Comparison of ENCODE assay signal across 25 cellular contexts in genomic region chr2:61327173-61327572, GRCh38.
DNase-seq lines count a peak whose midpoint lies in the region; ATAC-seq and TF ChIP-seq lines count a peak whose summit lies in the region.
"Had no signal": no experiment of that assay in that cellular context is flagged by ENCODE, and none has a peak within 500 bp of the region (broad histone marks: within the 10 kb centered on the region; RNA-seq: fewer than 3 reads in every experiment).

No MANE protein-coding gene starts in this region.

- intact Hi-C loops in activated CD4-positive, alpha-beta T cell treated with anti-CD3 and anti-CD28 coated beads for 36 hours (cut with DNase I, micrococcal nuclease): loop anchor here in 1 of 2 experiments (5.0 kb wide), 1 partner anchor 145 kb away; the partner anchor contains the start of gene USP34
- intact Hi-C loops in natural killer cell (cut with micrococcal nuclease): no loop called here
- intact Hi-C loops in activated CD8-positive, alpha-beta T cell treated with anti-CD3 and anti-CD28 coated beads for 36 hours (cut with micrococcal nuclease): no loop called here

- no peaks in the 10 kb centered on the region for H3K27me3 Mint-ChIP-seq in activated CD4-positive, alpha-beta T cell treated with anti-CD3 and anti-CD28 coated beads for 36 hours
- no peaks in the 10 kb centered on the region for H3K27me3 Mint-ChIP-seq in natural killer cell (ENCODE audit: low read depth in 2 of 2)
- H3K27me3 Mint-ChIP-seq in natural killer cell treated with Interleukin-12 subunit alpha and Interleukin-12 subunit beta and Interleukin-15 and Interleukin-18, amount 100 ng/mL, for 72 hours: no peaks in the 10 kb centered on the region
- no peaks in the 10 kb centered on the region for H3K27me3 Mint-ChIP-seq in activated CD8-positive, alpha-beta T cell treated with anti-CD3 and anti-CD28 coated beads for 36 hours
- H3K27me3 Mint-ChIP-seq: central memory CD8-positive, alpha-beta T cell; naive thymus-derived CD8-positive, alpha-beta T cell; type B pancreatic cell had no signal

- no peak overlapping the region for H3K4me3 Mint-ChIP-seq in activated CD4-positive, alpha-beta T cell treated with anti-CD3 and anti-CD28 coated beads for 36 hours
- no peak overlapping the region for H3K4me3 Mint-ChIP-seq in natural killer cell
- H3K4me3 Mint-ChIP-seq in natural killer cell treated with Interleukin-12 subunit alpha and Interleukin-12 subunit beta and Interleukin-15 and Interleukin-18, amount 100 ng/mL, for 72 hours: no peak overlapping the region
- no peak overlapping the region for H3K4me3 Mint-ChIP-seq in activated CD8-positive, alpha-beta T cell treated with anti-CD3 and anti-CD28 coated beads for 36 hours
- H3K4me3 Mint-ChIP-seq: central memory CD8-positive, alpha-beta T cell; mesothelial cell of epicardium; naive thymus-derived CD8-positive, alpha-beta T cell; type B pancreatic cell had no signal

- CTCF ChIA-PET in activated CD4-positive, alpha-beta T cell treated with anti-CD3 and anti-CD28 coated beads for 36 hours (lab: Charles Lee): no interaction called here
- CTCF ChIA-PET in activated CD8-positive, alpha-beta T cell treated with anti-CD3 and anti-CD28 coated beads for 36 hours (lab: Charles Lee): interaction anchor here (1.2 kb wide), 1 partner anchor 39 kb away, joined by 3 read pairs; no protein-coding TSS in a partner anchor

- no peaks in the 10 kb centered on the region for H3K9me3 Mint-ChIP-seq in activated CD4-positive, alpha-beta T cell treated with anti-CD3 and anti-CD28 coated beads for 36 hours (ENCODE audit: low read depth)
- H3K9me3 Mint-ChIP-seq in natural killer cell: no peaks in the 10 kb centered on the region
- no peaks in the 10 kb centered on the region for H3K9me3 Mint-ChIP-seq in natural killer cell treated with Interleukin-12 subunit alpha and Interleukin-12 subunit beta and Interleukin-15 and Interleukin-18, amount 100 ng/mL, for 72 hours
- no peaks in the 10 kb centered on the region for H3K9me3 Mint-ChIP-seq in activated CD8-positive, alpha-beta T cell treated with anti-CD3 and anti-CD28 coated beads for 36 hours
- H3K9me3 Mint-ChIP-seq: central memory CD8-positive, alpha-beta T cell; mesothelial cell of epicardium; naive thymus-derived CD8-positive, alpha-beta T cell; type B pancreatic cell had no signal

- DNase-seq in activated CD4-positive, alpha-beta T cell treated with anti-CD3 and anti-CD28 coated beads for 36 hours: no peak
- no peak for DNase-seq in activated CD4-positive, alpha-beta T cell treated with anti-CD3 and anti-CD28 coated beads, Interleukin-2, amount 50 U/mL, for 1 hour
- no peak for DNase-seq in natural killer cell
- DNase-seq in natural killer cell treated with Interleukin-12 subunit alpha and Interleukin-12 subunit beta and Interleukin-15 and Interleukin-18, amount 100 ng/mL, for 72 hours (ENCODE audit: low spot score): no peak
- DNase-seq in activated CD8-positive, alpha-beta T cell treated with anti-CD3 and anti-CD28 coated beads for 36 hours: no peak
- DNase-seq in NCI-H446 treated with DMSO at 0.1 percent for 48 hours (lab: John Stamatoyannopoulos, UW): no peak
- no peak for DNase-seq in HPDE6-E6E7 (ENCODE audit: extremely low spot score)
- DNase-seq: 8988T; activated CD4-positive, alpha-beta T cell treated with anti-CD3 and anti-CD28 coated beads, Interleukin-2, amount 50 U/mL, for 4 hours; AML-193; aorta; COR-L47; DND-41; dorsolateral prefrontal cortex; head of caudate nucleus; IMR-90; naive thymus-derived CD8-positive, alpha-beta T cell; NCI-H1417 treated with DMSO at 0.1 percent for 48 hours; NCI-H2107; NCI-H510A; Peyer's patch had no signal

- POLR2A ChIA-PET in activated CD4-positive, alpha-beta T cell treated with anti-CD3 and anti-CD28 coated beads for 36 hours (lab: Charles Lee): no interaction called here
- POLR2A ChIA-PET in activated CD8-positive, alpha-beta T cell treated with anti-CD3 and anti-CD28 coated beads for 36 hours (lab: Charles Lee): interaction anchor here (0.6 kb wide), 1 partner anchor 28 kb away, joined by 4 read pairs; no protein-coding TSS in a partner anchor

- no peak for TF ChIP-seq CTCF in natural killer cell (IDR thresholded peaks at IDR 0.05)
- no peak for TF ChIP-seq CTCF in activated CD8-positive, alpha-beta T cell treated with anti-CD3 and anti-CD28 coated beads for 36 hours (IDR thresholded peaks at IDR 0.05)

- H3K27ac Mint-ChIP-seq in activated CD4-positive, alpha-beta T cell treated with anti-CD3 and anti-CD28 coated beads for 36 hours: peak overlapping the region; percentile 52
- peak overlapping the region; percentile 36 to 39 for H3K27ac Mint-ChIP-seq in natural killer cell
- peak overlapping the region in 1 of 2 donors; percentile 50 for H3K27ac Mint-ChIP-seq in natural killer cell treated with Interleukin-12 subunit alpha and Interleukin-12 subunit beta and Interleukin-15 and Interleukin-18, amount 100 ng/mL, for 72 hours
- H3K27ac Mint-ChIP-seq in activated CD8-positive, alpha-beta T cell treated with anti-CD3 and anti-CD28 coated beads for 36 hours: no peak overlapping the region
- H3K27ac Mint-ChIP-seq: type B pancreatic cell had no signal

- peak; percentile 42 for ATAC-seq in activated CD4-positive, alpha-beta T cell treated with anti-CD3 and anti-CD28 coated beads for 36 hours
- ATAC-seq in natural killer cell (peak in 1 of 3 donors; percentile 43), HG02610 (IDR thresholded peaks at IDR 0.05; ENCODE audit: unreplicated experiment) (no peak)
- ATAC-seq in natural killer cell treated with Interleukin-12 subunit alpha and Interleukin-12 subunit beta and Interleukin-15 and Interleukin-18, amount 100 ng/mL, for 72 hours: no peak
- ATAC-seq in activated CD8-positive, alpha-beta T cell treated with anti-CD3 and anti-CD28 coated beads for 36 hours: peak; percentile 58
- ATAC-seq: naive thymus-derived CD8-positive, alpha-beta T cell had no signal

- peaks cover 38% of the 10 kb centered on the region for H3K36me3 Mint-ChIP-seq in activated CD4-positive, alpha-beta T cell treated with anti-CD3 and anti-CD28 coated beads for 36 hours (ENCODE audit: low read depth)
- H3K36me3 Mint-ChIP-seq in natural killer cell: peaks cover 7% of the 10 kb centered on the region
- peaks cover 20% of the 10 kb centered on the region for H3K36me3 Mint-ChIP-seq in natural killer cell treated with Interleukin-12 subunit alpha and Interleukin-12 subunit beta and Interleukin-15 and Interleukin-18, amount 100 ng/mL, for 72 hours
- H3K36me3 Mint-ChIP-seq in activated CD8-positive, alpha-beta T cell treated with anti-CD3 and anti-CD28 coated beads for 36 hours (ENCODE audit: low read depth): peaks cover 23% of the 10 kb centered on the region

- peaks cover 19% of the 10 kb centered on the region for H3K4me1 Mint-ChIP-seq in activated CD4-positive, alpha-beta T cell treated with anti-CD3 and anti-CD28 coated beads for 36 hours
- peaks cover 7 to 8% of the 10 kb centered on the region in 2 donors for H3K4me1 Mint-ChIP-seq in natural killer cell
- H3K4me1 Mint-ChIP-seq in natural killer cell treated with Interleukin-12 subunit alpha and Interleukin-12 subunit beta and Interleukin-15 and Interleukin-18, amount 100 ng/mL, for 72 hours (ENCODE audit: low read depth in 2 of 2): peaks cover 3 to 9% of the 10 kb centered on the region in 2 donors
- H3K4me1 Mint-ChIP-seq in activated CD8-positive, alpha-beta T cell treated with anti-CD3 and anti-CD28 coated beads for 36 hours (ENCODE audit: low read depth): peaks cover 19% of the 10 kb centered on the region

Comparison
In these comparisons a context has a peak if more than half of its experiments do, and no peak if none do; other contexts are left out.
1. ATAC-seq: peak in activated CD4-positive, alpha-beta T cell treated with anti-CD3 and anti-CD28 coated beads for 36 hours (single experiment) and activated CD8-positive, alpha-beta T cell treated with anti-CD3 and anti-CD28 coated beads for 36 hours (single experiment); none in natural killer cell treated with Interleukin-12 subunit alpha and Interleukin-12 subunit beta and Interleukin-15 and Interleukin-18, amount 100 ng/mL, for 72 hours (0 of 2) and HG02610 (single experiment).